Comparison of ENCODE assay signal across 27 cellular contexts in the genomic region with DNA sequence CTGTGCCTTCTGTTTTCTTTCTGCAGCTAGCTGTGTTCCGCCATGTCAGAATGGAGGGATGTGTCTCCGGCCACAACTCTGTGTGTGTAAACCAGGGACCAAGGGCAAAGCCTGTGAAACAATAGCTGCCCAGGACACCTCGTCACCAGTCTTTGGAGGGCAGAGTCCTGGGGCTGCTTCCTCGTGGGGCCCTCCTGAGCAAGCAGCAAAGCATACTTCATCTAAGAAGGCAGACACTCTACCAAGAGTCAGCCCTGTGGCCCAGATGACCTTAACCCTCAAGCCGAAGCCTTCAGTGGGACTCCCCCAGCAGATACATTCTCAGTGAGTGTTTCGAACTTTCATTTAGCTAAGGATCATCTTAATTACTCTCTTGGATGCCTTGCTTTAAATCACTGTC.
DNase-seq lines count a peak whose midpoint lies in the region; ATAC-seq, FAIRE-seq and TF ChIP-seq lines count a peak whose summit lies in the region.
"Had no signal": no experiment of that assay in that cellular context is flagged by ENCODE, and none has a peak within 500 bp of the region (broad histone marks: within the 10 kb centered on the region; RNA-seq: fewer than 3 reads in every experiment).

No MANE protein-coding gene starts in this region.

- H3K9me3 Mint-ChIP-seq in HFFc6 (peaks cover 10% of the 10 kb centered on the region), chondrocyte (ENCODE audit: low read depth) (peaks cover 8% of the 10 kb centered on the region)
- H3K9me3 Mint-ChIP-seq: CD4-positive, alpha-beta T cell had no signal

- 84% methylated on average over 6 of the region's 6 CpGs for WGBS in right cardiac atrium

- H3K27ac ChIP-seq in right cardiac atrium (ENCODE audit: low read length) (peak overlapping the region; percentile 70), stomach smooth muscle (ENCODE audit: low read length) (peak overlapping the region; percentile 18)
- H3K27ac ChIP-seq: dorsolateral prefrontal cortex, pancreas, right lobe of liver, SK-N-MC, VCaP had no signal

- H3K27me3 ChIP-seq in right cardiac atrium (ENCODE audit: control insufficient read depth, insufficient read depth): no peaks in the 10 kb centered on the region
- H3K27me3 ChIP-seq in stomach smooth muscle (ENCODE audit: control insufficient read depth in 1 of 2, insufficient read depth in 2 of 2, low read length in 2 of 2): no peaks in the 10 kb centered on the region
- H3K27me3 ChIP-seq: pancreas, right lobe of liver, tibial artery had no signal

- H3K9me3 ChIP-seq in right cardiac atrium (ENCODE audit: control insufficient read depth, low read length) (peaks cover 3% of the 10 kb centered on the region), stomach smooth muscle (ENCODE audit: control insufficient read depth in 2 of 2, low read length in 2 of 2) (peaks cover 0 to 5% of the 10 kb centered on the region in 2 donors)
- H3K9me3 ChIP-seq: pancreas, right lobe of liver had no signal

- H3K36me3 Mint-ChIP-seq in HFFc6 (ENCODE audit: low read depth) (peaks cover 24% of the 10 kb centered on the region), chondrocyte (ENCODE audit: low read depth) (peaks cover 6% of the 10 kb centered on the region)

- peak overlapping the region; percentile 88 for H3K27ac Mint-ChIP-seq in HFFc6
- peak overlapping the region; percentile 10 for H3K27ac Mint-ChIP-seq in chondrocyte (ENCODE audit: unreplicated experiment)
- H3K27ac Mint-ChIP-seq: activated CD4-positive, alpha-beta T cell treated with anti-CD3 and anti-CD28 coated beads, Interleukin-2, amount 10 ng/mL, durations not matched to agents 24 days and 14 days; activated T-cell treated with anti-CD3 and anti-CD28 coated beads, Interleukin-2, amount 50 U/mL, for 72 hours; CD4-positive, alpha-beta T cell; naive thymus-derived CD8-positive, alpha-beta T cell had no signal

- H3K4me3 Mint-ChIP-seq in HFFc6 (no peak overlapping the region; the same call in 1 of the 2 replicates), chondrocyte (ENCODE audit: unreplicated experiment) (no peak overlapping the region)
- H3K4me3 Mint-ChIP-seq: activated CD4-positive, alpha-beta T cell treated with anti-CD3 and anti-CD28 coated beads, Interleukin-2, amount 10 ng/mL, durations not matched to agents 24 days and 14 days; activated T-cell treated with anti-CD3 and anti-CD28 coated beads, Interleukin-2, amount 50 U/mL, for 72 hours; CD4-positive, alpha-beta T cell; naive thymus-derived CD8-positive, alpha-beta T cell had no signal

- peak in 1 of 2 donors; percentile 12 for ATAC-seq in right cardiac atrium
- ATAC-seq: activated T-cell treated with anti-CD3 and anti-CD28 coated beads, Interleukin-2, amount 50 U/mL, for 72 hours; HCT116; left colon; naive thymus-derived CD8-positive, alpha-beta T cell; pancreas; right lobe of liver; stimulated activated naive CD8-positive, alpha-beta T cell treated with anti-CD3 and anti-CD28 coated beads, Interleukin-15, Interleukin-2, amounts not matched to agents 100 U/mL and 50 U/mL, for 24 hours had no signal

- H3K36me3 ChIP-seq in stomach smooth muscle (ENCODE audit: control insufficient read depth in 2 of 2, insufficient read depth in 2 of 2, low read length in 2 of 2): no peaks in the 10 kb centered on the region
- H3K36me3 ChIP-seq: pancreas, right lobe of liver, tibial artery had no signal

- DNase-seq in HFFc6: no peak
- DNase-seq in chondrocyte (ENCODE audit: low spot score): no peak
- no peak for DNase-seq in right cardiac atrium
- DNase-seq in KG1 (lab: John Stamatoyannopoulos, UW): no peak
- DNase-seq in H4 (ENCODE audit: low spot score): no peak
- no peak for DNase-seq in H54 (ENCODE audit: insufficient read length, low spot score)
- DNase-seq: activated CD4-positive, alpha-beta T cell treated with anti-CD3 and anti-CD28 coated beads, Interleukin-2, amount 10 ng/mL, durations not matched to agents 24 days and 14 days; activated naive CD4-positive, alpha-beta T cell treated with anti-CD3 and anti-CD28 coated beads, Interleukin-2, amount 50 U/mL, for 16 hours; activated T-cell treated with anti-CD3 and anti-CD28 coated beads, Interleukin-2, amount 50 U/mL, for 72 hours; CD4-positive, alpha-beta T cell; central memory CD4-positive, alpha-beta T cell; dorsolateral prefrontal cortex; head of caudate nucleus; left colon; midbrain; naive thymus-derived CD8-positive, alpha-beta T cell; NCI-H1092 treated with DMSO at 0.1 percent for 48 hours; NCI-H2029; pancreas; right lobe of liver; RPMI8226; stimulated activated naive CD8-positive, alpha-beta T cell treated with anti-CD3 and anti-CD28 coated beads, Interleukin-15, Interleukin-2, amounts not matched to agents 100 U/mL and 50 U/mL, for 24 hours; tibial artery had no signal

- peaks cover 70% of the 10 kb centered on the region for H3K4me1 Mint-ChIP-seq in HFFc6 (ENCODE audit: low read depth)
- H3K4me1 Mint-ChIP-seq in chondrocyte (ENCODE audit: low read depth): peaks cover 62% of the 10 kb centered on the region
- H3K4me1 Mint-ChIP-seq: naive thymus-derived CD8-positive, alpha-beta T cell had no signal

- no peaks in the 10 kb centered on the region; the same call in 1 of the 2 replicates for H3K27me3 Mint-ChIP-seq in HFFc6 (ENCODE audit: insufficient read depth)
- H3K27me3 Mint-ChIP-seq in chondrocyte (ENCODE audit: low read depth): no peaks in the 10 kb centered on the region

- H3K9ac ChIP-seq in stomach smooth muscle (ENCODE audit: low read length in 2 of 2): peak overlapping the region in 1 of 2 donors; percentile 39

- FAIRE-seq in H54 (lab: Jason Lieb, UNC): no peak
- FAIRE-seq: pancreas had no signal

- H3K4me1 ChIP-seq in right cardiac atrium (ENCODE audit: control insufficient read depth, insufficient read depth, low read length) (peaks cover 9% of the 10 kb centered on the region), stomach smooth muscle (ENCODE audit: control insufficient read depth, insufficient read depth, low read length) (peaks cover 11% of the 10 kb centered on the region)
- H3K4me1 ChIP-seq: pancreas had no signal

- intact Hi-C loops in right cardiac atrium (cut with DNase I): loop anchor here in 1 of 4 donors (10.0 kb wide), 1 partner anchor 76 kb away; the partner anchor contains the start of gene LTBP1

- TF ChIP-seq CTCF in HFFc6 (IDR thresholded peaks at IDR 0.05) (no peak), chondrocyte (IDR thresholded peaks at IDR 0.05) (no peak)

- no peak for TF ChIP-seq POLR2A in H54 (IDR thresholded peaks at IDR 0.05; ENCODE audit: low read depth, low read length)

- H3K4me3 ChIP-seq in right cardiac atrium (ENCODE audit: low read length): no peak overlapping the region
- no peak overlapping the region for H3K4me3 ChIP-seq in stomach smooth muscle (ENCODE audit: low read length in 2 of 2)
- H3K4me3 ChIP-seq: dorsolateral prefrontal cortex, pancreas, right lobe of liver, SK-N-MC had no signal
